ENCODE assay signal across 21 cellular contexts in the genomic region with DNA sequence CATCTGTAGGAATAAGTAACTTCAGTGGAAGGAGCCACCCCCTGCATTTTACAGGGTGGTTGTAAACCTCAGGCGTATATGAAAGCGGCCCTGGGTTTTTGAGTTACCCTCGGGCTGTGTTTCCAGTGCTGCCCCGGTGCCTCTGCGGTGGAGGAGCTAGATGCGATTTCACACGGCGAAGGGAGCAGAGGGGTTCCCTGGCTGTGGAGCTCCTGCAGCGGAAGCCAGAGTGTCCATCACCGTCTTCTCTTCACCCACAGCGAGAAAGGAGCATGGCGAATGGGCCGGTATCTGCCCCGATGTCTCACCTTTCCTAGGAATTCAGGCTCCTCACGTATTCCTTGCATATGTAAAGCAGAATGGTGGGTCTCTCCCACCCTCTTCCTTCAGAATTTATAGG.
A peak's percentile ranks its signal among the peaks of the same experiment; 100 is the strongest.
DNase-seq lines count a peak whose midpoint lies in the region; ATAC-seq, FAIRE-seq and TF ChIP-seq lines count a peak whose summit lies in the region.
"Had no signal": no experiment of that assay in that cellular context is flagged by ENCODE, and none has a peak within 500 bp of the region (broad histone marks: within the 10 kb centered on the region; RNA-seq: fewer than 3 reads in every experiment).

No MANE protein-coding gene starts in this region.

- POLR2A ChIA-PET in H1 (lab: Charles Lee; ENCODE audit: partially characterized antibody) = interaction anchor here (1.4 kb wide), 1 partner anchor 240 kb away, joined by 4 read pairs; no protein-coding TSS in a partner anchor

- no peak for TF ChIP-seq POLR2A in H1 (IDR thresholded peaks at IDR 0.05; ENCODE audit: control extremely low read depth in 1 of 2, low read depth in 2 of 2, low read length in 2 of 2)

- no peaks in the 10 kb centered on the region for H3K79me2 ChIP-seq in GM23338 (replicated peaks; ENCODE audit: insufficient read depth)
- H3K79me2 ChIP-seq in H1 (ENCODE audit: control insufficient read depth in 1 of 2, insufficient read depth in 2 of 2, low read length in 2 of 2) = no peaks in the 10 kb centered on the region

- no peaks in the 10 kb centered on the region for H3K79me1 ChIP-seq in H1 (ENCODE audit: low read depth, low read length)

- no peaks in the 10 kb centered on the region; the same call in 2 of the 3 replicates for H3K4me1 Mint-ChIP-seq in GM23338

- no peak for TF ChIP-seq EP300 in H1 (IDR thresholded peaks at IDR 0.05; ENCODE audit: borderline replicate concordance in 1 of 2, low read depth in 2 of 2, low read length in 2 of 2)

- no peak overlapping the region for H3K27ac Mint-ChIP-seq in GM23338
- H3K27ac Mint-ChIP-seq: CD4-positive, alpha-beta T cell had no signal

- H2BK120ac ChIP-seq in H1 (replicated peaks; ENCODE audit: low read depth, low read length) = no peak overlapping the region

- no peak overlapping the region for H2BK5ac ChIP-seq in H1 (ENCODE audit: low read depth, low read length)

- H2BK15ac ChIP-seq in H1 (ENCODE audit: low read length) = no peak overlapping the region

- peaks cover 0 to 23% (median 17%) of the 10 kb centered on the region in 10 experiments; a peak in 13 of 20 replicates for H3K4me1 ChIP-seq in BLaER1 treated with 17β-estradiol and CSF1 and Interleukin-3, amounts not matched to agents 10 nM and 100 nM
- H3K4me1 ChIP-seq in GM23338 (ENCODE audit: insufficient read depth) (no peaks in the 10 kb centered on the region), H1 (replicated peaks in 1 of 4; ENCODE audit: control insufficient read depth in 3 of 4, insufficient read depth in 4 of 4, low read length in 3 of 4) (peaks cover 0 to 7% (median 3%) of the 10 kb centered on the region in 4 experiments; a peak in 5 of 7 replicates)
- H3K4me1 ChIP-seq: BE2C, Caco-2, HAP-1 had no signal

- peaks cover 12 to 27% (median 15%) of the 10 kb centered on the region in 11 experiments for H3K9me3 ChIP-seq in BLaER1 treated with 17β-estradiol and CSF1 and Interleukin-3, amounts not matched to agents 10 nM and 100 nM (replicated peaks in 1 of 11)
- no peaks in the 10 kb centered on the region for H3K9me3 ChIP-seq in H1 (ENCODE audit: insufficient read depth in 2 of 2, low read depth in 1 of 2, low read length in 1 of 2)
- H3K9me3 ChIP-seq: BE2C, Caco-2 had no signal

- no peak overlapping the region for H4K8ac ChIP-seq in H1 (ENCODE audit: extremely low read depth, insufficient read depth, low read length)

- peak overlapping the region; percentile 72; the same call in 1 of the 2 replicates for H2BK20ac ChIP-seq in H1 (ENCODE audit: low read length)

- H3K36me3 ChIP-seq in BLaER1 treated with 17β-estradiol and CSF1 and Interleukin-3, amounts not matched to agents 10 nM and 100 nM = no peaks in the 10 kb centered on the region
- H3K36me3 ChIP-seq in GM23338 (ENCODE audit: insufficient read depth) = peaks cover 17% of the 10 kb centered on the region
- peaks cover 0 to 11% (median 0%) of the 10 kb centered on the region in 4 experiments; a peak in 2 of 8 replicates for H3K36me3 ChIP-seq in H1 (ENCODE audit: control insufficient read depth in 2 of 4, insufficient read depth in 4 of 4, low read length in 3 of 4)
- H3K36me3 ChIP-seq: BE2C, HAP-1 had no signal

- H3K4me3 Mint-ChIP-seq in GM23338 = no peak overlapping the region
- H3K4me3 Mint-ChIP-seq: CD4-positive, alpha-beta T cell had no signal

- H3K27me3 ChIP-seq in BLaER1 treated with 17β-estradiol and CSF1 and Interleukin-3, amounts not matched to agents 10 nM and 100 nM = no peaks in the 10 kb centered on the region
- no peaks in the 10 kb centered on the region for H3K27me3 ChIP-seq in GM23338 (ENCODE audit: insufficient read depth)
- no peaks in the 10 kb centered on the region; a peak in 1 of 7 replicates for H3K27me3 ChIP-seq in H1 (replicated peaks in 1 of 4; ENCODE audit: control insufficient read depth in 3 of 4, extremely low read depth in 1 of 4, insufficient read depth in 3 of 4, low read length in 3 of 4)
- H3K27me3 ChIP-seq: BE2C had no signal

- H3K4ac ChIP-seq in H1 (replicated peaks; ENCODE audit: insufficient read length, low read depth, low read length) = no peak overlapping the region

- no peak overlapping the region for H3K23ac ChIP-seq in H1 (ENCODE audit: insufficient read length)

- peaks cover 5% of the 10 kb centered on the region; the same call in 1 of the 2 replicates for H3K9me2 ChIP-seq in GM23338 (ENCODE audit: insufficient read depth)

- H3K4me2 ChIP-seq in BLaER1 treated with 17β-estradiol and CSF1 and Interleukin-3, amounts not matched to agents 10 nM and 100 nM = peak overlapping the region in 9 of 11 experiments; percentile 5 to 60 (median 37); a peak in 13 of 22 replicates
- H3K4me2 ChIP-seq in GM23338 (no peak overlapping the region), H1 (ENCODE audit: insufficient read depth in 1 of 2, low read depth in 2 of 2, low read length in 2 of 2) (no peak overlapping the region)

- TF ChIP-seq CTCF in GM23338 (conservative IDR thresholded peaks at IDR 0.05; ENCODE audit: low read depth in 2 of 2) (no peak), H1 (IDR thresholded peaks at IDR 0.05; ENCODE audit: control extremely low read depth in 1 of 3, insufficient read depth in 1 of 3, low read depth in 1 of 3, low read length in 3 of 3) (no peak)

- H3F3A ChIP-seq in GM23338 (replicated peaks; ENCODE audit: low read depth) = no peaks in the 10 kb centered on the region

- no peak for TF ChIP-seq RAD21 in H1 (IDR thresholded peaks at IDR 0.05 in 1 of 2, conservative IDR thresholded peaks at IDR 0.05 in 1 of 2; ENCODE audit: low read depth in 2 of 2, low read length in 2 of 2)

- H4K91ac ChIP-seq in H1 (replicated peaks; ENCODE audit: insufficient read length, low read length) = peak overlapping the region; percentile 71

- H3K4me3 ChIP-seq in BLaER1 treated with 17β-estradiol and CSF1 and Interleukin-3, amounts not matched to agents 10 nM and 100 nM = no peak overlapping the region
- H3K4me3 ChIP-seq in GM23338 = no peak overlapping the region
- H3K4me3 ChIP-seq in H1 (ENCODE audit: extremely low read depth in 1 of 4, insufficient read depth in 2 of 4, low read depth in 3 of 4, low read length in 4 of 4) = no peak overlapping the region
- H3K4me3 ChIP-seq: HAP-1, K562 had no signal

- no peak overlapping the region for H3K56ac ChIP-seq in H1 (replicated peaks; ENCODE audit: insufficient read length, low read depth, low read length)

- H2BK12ac ChIP-seq in H1 (ENCODE audit: low read depth, low read length) = no peak overlapping the region; the same call in 1 of the 2 replicates

- H2AFZ ChIP-seq in GM23338 = peak overlapping the region; percentile 78
- H2AFZ ChIP-seq in H1 (ENCODE audit: low read length) = 0 out of 2 replicates have a peak overlapping the region, but pooled peaks have one; percentile 30

- 0 out of 2 replicates have a peak, but pooled peaks cover 2% of the 10 kb centered on the region for H3K23me2 ChIP-seq in H1 (ENCODE audit: low read depth, low read length)

- ATAC-seq in GM23338 = no peak
- ATAC-seq in GM21717 (IDR thresholded peaks at IDR 0.05; ENCODE audit: unreplicated experiment) = no peak
- no peak for ATAC-seq in GM21737 (IDR thresholded peaks at IDR 0.05; ENCODE audit: unreplicated experiment)
- ATAC-seq: K562 had no signal

- H3K27me3 Mint-ChIP-seq in GM23338 (ENCODE audit: insufficient read depth, low read depth, poor library complexity) = peaks cover 3% of the 10 kb centered on the region

- H4K5ac ChIP-seq in H1 (ENCODE audit: insufficient read length, low read depth, low read length) = no peak overlapping the region

- H4K20me1 ChIP-seq in BLaER1 treated with 17β-estradiol and CSF1 and Interleukin-3, amounts not matched to agents 10 nM and 100 nM = no peaks in the 10 kb centered on the region
- H4K20me1 ChIP-seq in GM23338 (replicated peaks; ENCODE audit: insufficient read depth) (no peaks in the 10 kb centered on the region), H1 (replicated peaks in 1 of 2; ENCODE audit: control insufficient read depth in 1 of 2, insufficient read depth in 2 of 2, low read length in 2 of 2) (no peaks in the 10 kb centered on the region)

- peaks cover 43% of the 10 kb centered on the region for H3K36me3 Mint-ChIP-seq in GM23338 (ENCODE audit: low read depth)

- peak overlapping the region; percentile 78 for H3K18ac ChIP-seq in H1 (ENCODE audit: extremely low read depth, low read length)

- 0 out of 22 replicates have a peak overlapping the region, but pooled peaks of 1 of the 11 experiments have one; percentile 33 for H3K9ac ChIP-seq in BLaER1 treated with 17β-estradiol and CSF1 and Interleukin-3, amounts not matched to agents 10 nM and 100 nM
- no peak overlapping the region for H3K9ac ChIP-seq in H1 (replicated peaks in 1 of 4; ENCODE audit: extremely low read depth in 1 of 4, low read depth in 3 of 4, low read length in 3 of 4)

- DNase-seq in GM23338 (ENCODE audit: low spot score) (peak; percentile 5), RPMI7951 (ENCODE audit: low read depth) (peak; percentile 72), H1 (ENCODE audit: low read depth in 1 of 2, low spot score in 2 of 2) (no peak)
- DNase-seq in stimulated activated naive CD4-positive, alpha-beta T cell (lab: John Stamatoyannopoulos, UW) = no peak
- DNase-seq: ACHN; BE2C; Caco-2; CD4-positive, alpha-beta T cell; IMR-90 had no signal

- H2AK5ac ChIP-seq in H1 (ENCODE audit: low read depth, low read length) = no peak overlapping the region

- H3K9me3 Mint-ChIP-seq in GM23338 = peaks cover 43% of the 10 kb centered on the region
- H3K9me3 Mint-ChIP-seq: CD4-positive, alpha-beta T cell had no signal

- peak overlapping the region in 6 of 11 experiments; percentile 20 to 45 (median 28); a peak in 9 of 22 replicates for H3K27ac ChIP-seq in BLaER1 treated with 17β-estradiol and CSF1 and Interleukin-3, amounts not matched to agents 10 nM and 100 nM
- no peak overlapping the region for H3K27ac ChIP-seq in GM23338 (ENCODE audit: low read depth)
- H3K27ac ChIP-seq in H1 (ENCODE audit: low read depth, low read length) = no peak overlapping the region
- H3K27ac ChIP-seq: C4-2B had no signal

- no peak overlapping the region for H3K14ac ChIP-seq in H1 (ENCODE audit: insufficient read length)

- no peak for FAIRE-seq in H1 (lab: Jason Lieb, UNC)
- FAIRE-seq: A204.1, D721Med, G401.6, GM12891, GM19239, HTR-8/SVneo, K562 had no signal

- WGBS in H1 (ENCODE audit: extremely low coverage in 1 of 2, insufficient coverage in 1 of 2, insufficient read length in 1 of 2, insufficient replicate concordance in 2 of 2, low coverage in 1 of 2, low lambda C conversion rate in 2 of 2, missing lambda C conversion rate in 1 of 2), 2 experiments = 89% methylated on average over 15 of the region's 15 CpGs; no CpG with 5 or more reads in 1 of the 2 experiments

- CTCF ChIA-PET in H1 (lab: Charles Lee; ENCODE audit: partially characterized antibody) = interaction anchor here (1.0 to 1.2 kb wide), 3 partner anchors 11 to 96 kb away, joined by 3 read pairs; no protein-coding TSS in a partner anchor

TF ChIP-seq in GM23338, 12 proteins besides CTCF, POLR2A, EP300 and RAD21 (continues in another document):
- TF ChIP-seq EZH2 (IDR thresholded peaks at IDR 0.05; ENCODE audit: low read depth, unreplicated experiment) = no peak
- no peak for TF ChIP-seq ZNF114 (CRISPR knock-in tag; IDR thresholded peaks at IDR 0.05)

Comparison
In these comparisons a context has a peak if more than half of its experiments do, and no peak if none do; other contexts are left out.
1. H3K27ac ChIP-seq: peak in BLaER1 treated with 17β-estradiol and CSF1 and Interleukin-3, amounts not matched to agents 10 nM and 100 nM (6 of 11); none in GM23338 (single experiment) and H1 (single experiment).
2. H3K4me2 ChIP-seq: peak in BLaER1 treated with 17β-estradiol and CSF1 and Interleukin-3, amounts not matched to agents 10 nM and 100 nM (9 of 11); none in GM23338 (single experiment) and H1 (0 of 2).
3. DNase-seq: peak in GM23338 (single experiment) and RPMI7951 (single experiment); none in H1 (0 of 2) and stimulated activated naive CD4-positive, alpha-beta T cell (0 of 6).